ENCODE assay signal across 8 cellular contexts in genomic region chr2:163734911-163735691, GRCh38. TPM values are rescaled to one million over a fixed set of nuclear protein-coding genes. Genes with fewer than 3 reads are reported as not detected.
A peak's percentile ranks its signal among the peaks of the same experiment; 100 is the strongest.
DNase-seq lines count a peak whose midpoint lies in the region; ATAC-seq, FAIRE-seq and TF ChIP-seq lines count a peak whose summit lies in the region.

No MANE protein-coding gene starts in this region.

- peak overlapping the region; percentile 88 to 98 for H3K4me3 ChIP-seq in Panc1 (ENCODE audit: low read depth in 2 of 2, low read length in 2 of 2)
- peak overlapping the region; percentile 93 for H3K4me3 ChIP-seq in fibroblast of villous mesenchyme (ENCODE audit: low read depth, low read length)

- H3K9me3 Mint-ChIP-seq in progenitor cell of endocrine pancreas (ENCODE audit: low read depth), result no peaks in the 10 kb centered on the region
- H3K9me3 Mint-ChIP-seq in activated CD8-positive, alpha-beta T cell treated with anti-CD3 and anti-CD28 coated beads for 36 hours, result no peaks in the 10 kb centered on the region

- in situ Hi-C loops in Panc1 (cut with HindIII; ENCODE audit: low pct_unique_long_range_greater_than_20kb, low sequenced_read_pairs), result no loop called here

- no TSS peak for BruUV-seq in Panc1 (replicated peaks; lab: Mats Ljungman, UMichigan)

- H3K4me1 Mint-ChIP-seq in progenitor cell of endocrine pancreas (ENCODE audit: low read depth), result peaks cover 47% of the 10 kb centered on the region
- peaks cover 4% of the 10 kb centered on the region for H3K4me1 Mint-ChIP-seq in activated CD8-positive, alpha-beta T cell treated with anti-CD3 and anti-CD28 coated beads for 36 hours (ENCODE audit: low read depth)

- no peaks in the 10 kb centered on the region for H3K36me3 ChIP-seq in Panc1 (ENCODE audit: control insufficient read depth, insufficient read depth, low read length)

- CTCF ChIA-PET in Panc1 (lab: Charles Lee), result no interaction called here
- CTCF ChIA-PET in activated CD8-positive, alpha-beta T cell treated with anti-CD3 and anti-CD28 coated beads for 36 hours (lab: Charles Lee), result no interaction called here

- H3K27me3 Mint-ChIP-seq in progenitor cell of endocrine pancreas, result peaks cover 4% of the 10 kb centered on the region
- H3K27me3 Mint-ChIP-seq in activated CD8-positive, alpha-beta T cell treated with anti-CD3 and anti-CD28 coated beads for 36 hours, result peaks cover 24% of the 10 kb centered on the region

- peak; percentile 80 for FAIRE-seq in G401.6 (lab: Jason Lieb, UNC)

- ATAC-seq in Panc1 (no peak), GM21529 (IDR thresholded peaks at IDR 0.05; ENCODE audit: unreplicated experiment) (no peak), HG03159 (IDR thresholded peaks at IDR 0.05; ENCODE audit: unreplicated experiment) (no peak), GM21619 (IDR thresholded peaks at IDR 0.05; ENCODE audit: unreplicated experiment) (no peak)
- no peak for ATAC-seq in activated CD8-positive, alpha-beta T cell treated with anti-CD3 and anti-CD28 coated beads for 36 hours

- DNase-seq in Panc1 (ENCODE audit: low read depth, low spot score) (no peak), fibroblast of villous mesenchyme (ENCODE audit: low read depth) (peak; percentile 24), progenitor cell of endocrine pancreas (ENCODE audit: low spot score, unreplicated experiment) (no peak)
- DNase-seq in activated CD8-positive, alpha-beta T cell treated with anti-CD3 and anti-CD28 coated beads for 36 hours, result no peak

- H3K36me3 Mint-ChIP-seq in progenitor cell of endocrine pancreas (ENCODE audit: insufficient read depth), result no peaks in the 10 kb centered on the region
- peaks cover 3% of the 10 kb centered on the region for H3K36me3 Mint-ChIP-seq in activated CD8-positive, alpha-beta T cell treated with anti-CD3 and anti-CD28 coated beads for 36 hours (ENCODE audit: low read depth)

- intact Hi-C loops in Panc1 (cut with micrococcal nuclease; ENCODE audit: unreplicated experiment), result loop anchor here (5.0 to 10.0 kb wide), 4 partner anchors 130 to 700 kb away; no protein-coding TSS in a partner anchor
- intact Hi-C loops in activated CD8-positive, alpha-beta T cell treated with anti-CD3 and anti-CD28 coated beads for 36 hours (cut with micrococcal nuclease), result no loop called here

- no peaks in the 10 kb centered on the region for H3K27me3 ChIP-seq in Panc1 (ENCODE audit: control insufficient read depth, insufficient read depth, low read length)

- peak overlapping the region; percentile 99 for H3K27ac ChIP-seq in Panc1 (ENCODE audit: low read length)

- no peak for TF ChIP-seq CTCF in Panc1 (IDR thresholded peaks at IDR 0.05)
- no peak for TF ChIP-seq CTCF in fibroblast of villous mesenchyme (IDR thresholded peaks at IDR 0.05; ENCODE audit: insufficient read depth, low read depth, low read length)
- TF ChIP-seq CTCF in progenitor cell of endocrine pancreas (IDR thresholded peaks at IDR 0.05; ENCODE audit: unreplicated experiment), result no peak
- TF ChIP-seq CTCF in activated CD8-positive, alpha-beta T cell treated with anti-CD3 and anti-CD28 coated beads for 36 hours (IDR thresholded peaks at IDR 0.05), result no peak

- peak overlapping the region; percentile 91 for H3K4me3 Mint-ChIP-seq in progenitor cell of endocrine pancreas (ENCODE audit: low read depth)
- no peak overlapping the region for H3K4me3 Mint-ChIP-seq in activated CD8-positive, alpha-beta T cell treated with anti-CD3 and anti-CD28 coated beads for 36 hours

- peaks cover 34% of the 10 kb centered on the region for H3K4me1 ChIP-seq in Panc1 (ENCODE audit: control insufficient read depth, insufficient read depth, low read length)

- H3K9me3 ChIP-seq in Panc1 (ENCODE audit: control insufficient read depth, insufficient read depth, low read depth, low read length), result no peaks in the 10 kb centered on the region

- H3K27ac Mint-ChIP-seq in progenitor cell of endocrine pancreas, result peak overlapping the region; percentile 98
- H3K27ac Mint-ChIP-seq in activated CD8-positive, alpha-beta T cell treated with anti-CD3 and anti-CD28 coated beads for 36 hours, result no peak overlapping the region

- POLR2A ChIA-PET in Panc1 (lab: Charles Lee), result interaction anchor here (0.7 kb wide), 1 partner anchor 896 kb away, joined by 9 read pairs; no protein-coding TSS in a partner anchor
- POLR2A ChIA-PET in activated CD8-positive, alpha-beta T cell treated with anti-CD3 and anti-CD28 coated beads for 36 hours (lab: Charles Lee), result no interaction called here

RNA-seq across cellular contexts. Expression of gene FIGN, which starts 0.7 kb away (rescaled TPM):
- 19.5 TPM for total RNA-seq in Panc1 (2021; ENCODE audit: unreplicated experiment)
- 6.1 TPM for polyA plus RNA-seq in Panc1 (2012; ENCODE audit: insufficient read length)
- total RNA-seq in fibroblast of villous mesenchyme, result 1.6 and 3.5 TPM in 2 replicates
- total RNA-seq in progenitor cell of endocrine pancreas, result 18.0 and 19.3 TPM in 2 replicates
- not detected for total RNA-seq in activated CD8-positive, alpha-beta T cell treated with anti-CD3 and anti-CD28 coated beads for 36 hours
